In genomic region chr3:128760881-128761280, GRCh38 we compare ENCODE assay signal across 29 cellular contexts. TPM values are rescaled to one million over a fixed set of nuclear protein-coding genes. Genes with fewer than 3 reads are reported as not detected.
DNase-seq lines count a peak whose midpoint lies in the region; ATAC-seq and TF ChIP-seq lines count a peak whose summit lies in the region.
"Had no signal": no experiment of that assay in that cellular context is flagged by ENCODE, and none has a peak within 500 bp of the region (broad histone marks: within the 10 kb centered on the region; RNA-seq: fewer than 3 reads in every experiment).

No MANE protein-coding gene starts in this region.

- peaks cover 41% of the 10 kb centered on the region for H3K36me3 Mint-ChIP-seq in CD4-positive, alpha-beta T cell (ENCODE audit: low read depth)
- peaks cover 22% of the 10 kb centered on the region for H3K36me3 Mint-ChIP-seq in GM23338 (ENCODE audit: low read depth)
- peaks cover 25% of the 10 kb centered on the region for H3K36me3 Mint-ChIP-seq in activated T-helper 2 cell treated with anti-CD3 and anti-CD28 coated beads, Interferon-gamma antibody, Interleukin-2, Interleukin-4, amounts not matched to agents 10 μg/mL and 5 μg/mL and 100 μg/mL, durations not matched to agents 14 hours and 24 hours and 36 hours (ENCODE audit: low read depth)

- H3K9me3 ChIP-seq in CD4-positive, alpha-beta T cell (ENCODE audit: control insufficient read depth, low read length): no peaks in the 10 kb centered on the region
- no peaks in the 10 kb centered on the region for H3K9me3 ChIP-seq in neutrophil
- H3K9me3 ChIP-seq: esophagus squamous epithelium, gastroesophageal sphincter, SK-N-SH had no signal

- H3K4me1 Mint-ChIP-seq in CD4-positive, alpha-beta T cell (ENCODE audit: low read depth): peaks cover 78% of the 10 kb centered on the region
- H3K4me1 Mint-ChIP-seq in GM23338: peaks cover 6% of the 10 kb centered on the region; the same call in 2 of the 3 replicates
- peaks cover 34% of the 10 kb centered on the region for H3K4me1 Mint-ChIP-seq in activated T-helper 2 cell treated with anti-CD3 and anti-CD28 coated beads, Interferon-gamma antibody, Interleukin-2, Interleukin-4, amounts not matched to agents 10 μg/mL and 5 μg/mL and 100 μg/mL, durations not matched to agents 14 hours and 24 hours and 36 hours (ENCODE audit: low read depth)

- no peak overlapping the region for H2AFZ ChIP-seq in GM23338

- H3K27ac ChIP-seq in CD4-positive, alpha-beta T cell (ENCODE audit: low read depth, low read length): no peak overlapping the region
- H3K27ac ChIP-seq in GM23338 (ENCODE audit: low read depth) (peak overlapping the region; percentile 39; the same call in 1 of the 2 replicates), neutrophil (peak overlapping the region; percentile 85)
- H3K27ac ChIP-seq: ascending aorta, BLaER1, esophagus squamous epithelium, gastroesophageal sphincter had no signal

- H3K4me3 ChIP-seq in GM23338 (no peak overlapping the region), fibroblast of villous mesenchyme (ENCODE audit: low read depth, low read length) (no peak overlapping the region), neutrophil (ENCODE audit: low read depth in 1 of 2, low read length in 1 of 2) (peak overlapping the region; percentile 45 to 57), H7 (ENCODE audit: insufficient read depth, low read depth, low read length) (no peak overlapping the region)
- H3K4me3 ChIP-seq: ascending aorta, BLaER1, esophagus squamous epithelium, gastroesophageal sphincter had no signal

- no peak for DNase-seq in CD4-positive, alpha-beta T cell
- DNase-seq in GM23338 (ENCODE audit: low spot score): no peak
- DNase-seq in fibroblast of villous mesenchyme (ENCODE audit: low read depth): peak; percentile 72
- DNase-seq in GDM1 (lab: John Stamatoyannopoulos, UW): no peak
- no peak for DNase-seq in H7
- no peak for DNase-seq in activated T-helper 2 cell treated with anti-CD3 and anti-CD28 coated beads, Interferon-gamma antibody, Interleukin-2, Interleukin-4, amounts not matched to agents 10 μg/mL and 5 μg/mL and 100 μg/mL, durations not matched to agents 14 hours and 24 hours and 36 hours (ENCODE audit: low spot score)
- DNase-seq: activated CD4-positive, alpha-beta T cell treated with anti-CD3 and anti-CD28 coated beads, Interleukin-2, amount 50 U/mL, for 48 hours; activated CD8-positive, alpha-beta memory T cell treated with anti-CD3 and anti-CD28 coated beads, Interleukin-2, amount 50 U/mL, for 4 hours; activated naive CD8-positive, alpha-beta T cell treated with anti-CD3 and anti-CD28 coated beads, Interleukin-2, amount 10 ng/mL, durations not matched to agents 7 days and 5 days; Caco-2; caudate nucleus; DMS53; esophagus squamous epithelium; hypothalamus; Kasumi-1; NCI-H1436; NCI-H2081; NCI-H2227 treated with DMSO at 0.1 percent for 48 hours; NCI-H526; NK-92 treated with Interleukin-12 subunit alpha and Interleukin-12 subunit beta, amount 100 ng/mL, for 24 hours; SK-N-SH had no signal

- no peaks in the 10 kb centered on the region for H3K9me2 ChIP-seq in GM23338 (ENCODE audit: insufficient read depth)
- H3K9me2 ChIP-seq: SK-N-SH had no signal

- no peak for ATAC-seq in CD4-positive, alpha-beta T cell (ENCODE audit: poor library complexity)
- ATAC-seq in GM23338: no peak
- ATAC-seq: activated CD4-positive, CD25-positive, alpha-beta regulatory T cell treated with anti-CD3 and anti-CD28 coated beads, Interleukin-2, amount 50 U/mL, for 24 hours; gastroesophageal sphincter; stimulated activated effector memory CD8-positive, alpha-beta T cell treated with anti-CD3 and anti-CD28 coated beads, Interleukin-12 subunit alpha, Interleukin-12 subunit beta, amount 100 ng/mL, for 72 hours had no signal

- H3K4me1 ChIP-seq in GM23338 (ENCODE audit: insufficient read depth) (peaks cover 19% of the 10 kb centered on the region), neutrophil (ENCODE audit: control insufficient read depth in 1 of 2, insufficient read depth in 1 of 2, low read depth in 1 of 2, low read length in 1 of 2) (peaks cover 81 to 89% of the 10 kb centered on the region in 2 experiments)

- no peak overlapping the region for H3K4me3 Mint-ChIP-seq in CD4-positive, alpha-beta T cell
- no peak overlapping the region for H3K4me3 Mint-ChIP-seq in GM23338
- no peak overlapping the region for H3K4me3 Mint-ChIP-seq in activated T-helper 2 cell treated with anti-CD3 and anti-CD28 coated beads, Interferon-gamma antibody, Interleukin-2, Interleukin-4, amounts not matched to agents 10 μg/mL and 5 μg/mL and 100 μg/mL, durations not matched to agents 14 hours and 24 hours and 36 hours (ENCODE audit: low read depth)
- H3K4me3 Mint-ChIP-seq: activated naive CD8-positive, alpha-beta T cell treated with anti-CD3 and anti-CD28 coated beads, Interleukin-2, amount 10 ng/mL, durations not matched to agents 7 days and 5 days; stimulated activated effector memory CD8-positive, alpha-beta T cell treated with anti-CD3 and anti-CD28 coated beads, Interleukin-12 subunit alpha, Interleukin-12 subunit beta, amount 100 ng/mL, for 72 hours; T-helper 1 cell treated with Interleukin-12 subunit alpha and Interleukin-12 subunit beta and Interleukin-4 antibody, amounts not matched to agents 30 μg/mL and 1 μg/mL, for 36 hours; type B pancreatic cell had no signal

- H3K79me2 ChIP-seq in GM23338 (replicated peaks; ENCODE audit: insufficient read depth): peaks cover 96% of the 10 kb centered on the region

- H3K9me3 Mint-ChIP-seq in CD4-positive, alpha-beta T cell: no peaks in the 10 kb centered on the region
- no peaks in the 10 kb centered on the region; the same call in 2 of the 3 replicates for H3K9me3 Mint-ChIP-seq in GM23338
- no peaks in the 10 kb centered on the region for H3K9me3 Mint-ChIP-seq in activated T-helper 2 cell treated with anti-CD3 and anti-CD28 coated beads, Interferon-gamma antibody, Interleukin-2, Interleukin-4, amounts not matched to agents 10 μg/mL and 5 μg/mL and 100 μg/mL, durations not matched to agents 14 hours and 24 hours and 36 hours
- H3K9me3 Mint-ChIP-seq: stimulated activated effector memory CD8-positive, alpha-beta T cell treated with anti-CD3 and anti-CD28 coated beads, Interleukin-12 subunit alpha, Interleukin-12 subunit beta, amount 100 ng/mL, for 72 hours; T-helper 1 cell treated with Interleukin-12 subunit alpha and Interleukin-12 subunit beta and Interleukin-4 antibody, amounts not matched to agents 30 μg/mL and 1 μg/mL, for 36 hours had no signal

- no peaks in the 10 kb centered on the region for H3F3A ChIP-seq in GM23338 (replicated peaks; ENCODE audit: low read depth)

- CTCF ChIA-PET in CD4-positive, alpha-beta T cell (lab: Charles Lee): interaction anchor here (1.6 kb wide), 1 partner anchor 85 kb away, joined by 4 read pairs; no protein-coding TSS in a partner anchor

- H3K27me3 ChIP-seq in CD4-positive, alpha-beta T cell (ENCODE audit: control insufficient read depth, insufficient read depth, low read length): no peaks in the 10 kb centered on the region
- H3K27me3 ChIP-seq in GM23338 (ENCODE audit: insufficient read depth) (no peaks in the 10 kb centered on the region), neutrophil (no peaks in the 10 kb centered on the region), H7 (ENCODE audit: control insufficient read depth, insufficient read depth, low read length) (no peaks in the 10 kb centered on the region)
- H3K27me3 ChIP-seq: ascending aorta, BLaER1, esophagus squamous epithelium, gastroesophageal sphincter had no signal

- H3K36me3 ChIP-seq in GM23338 (ENCODE audit: insufficient read depth): no peaks in the 10 kb centered on the region
- H3K36me3 ChIP-seq in neutrophil: peaks cover 11% of the 10 kb centered on the region
- H3K36me3 ChIP-seq in H7 (replicated peaks; ENCODE audit: control insufficient read depth, insufficient read depth, low read length): no peaks in the 10 kb centered on the region

- TF ChIP-seq CTCF in CD4-positive, alpha-beta T cell (IDR thresholded peaks at IDR 0.05): no peak
- TF ChIP-seq CTCF in GM23338 (conservative IDR thresholded peaks at IDR 0.05; ENCODE audit: low read depth in 2 of 2) (no peak), fibroblast of villous mesenchyme (IDR thresholded peaks at IDR 0.05; ENCODE audit: insufficient read depth, low read depth, low read length) (no peak), neutrophil (IDR thresholded peaks at IDR 0.05) (no peak)

- POLR2A ChIA-PET in CD4-positive, alpha-beta T cell (lab: Charles Lee): interaction anchor here (1.3 kb wide), 1 partner anchor 80 kb away, joined by 6 read pairs; no protein-coding TSS in a partner anchor

- intact Hi-C loops in CD4-positive, alpha-beta T cell (cut with DNase I, micrococcal nuclease): no loop called here
- intact Hi-C loops in activated T-helper 2 cell treated with anti-CD3 and anti-CD28 coated beads, Interferon-gamma antibody, Interleukin-2, Interleukin-4, amounts not matched to agents 10 μg/mL and 5 μg/mL and 100 μg/mL, durations not matched to agents 14 hours and 24 hours and 36 hours (cut with micrococcal nuclease): no loop called here

- no peak overlapping the region for H3K4me2 ChIP-seq in GM23338
- H3K4me2 ChIP-seq: BLaER1, SK-N-SH had no signal

- no peaks in the 10 kb centered on the region for H3K27me3 Mint-ChIP-seq in CD4-positive, alpha-beta T cell
- H3K27me3 Mint-ChIP-seq in GM23338 (ENCODE audit: insufficient read depth, low read depth, poor library complexity): peaks cover 2% of the 10 kb centered on the region
- H3K27me3 Mint-ChIP-seq in activated T-helper 2 cell treated with anti-CD3 and anti-CD28 coated beads, Interferon-gamma antibody, Interleukin-2, Interleukin-4, amounts not matched to agents 10 μg/mL and 5 μg/mL and 100 μg/mL, durations not matched to agents 14 hours and 24 hours and 36 hours (ENCODE audit: low read depth): no peaks in the 10 kb centered on the region
- H3K27me3 Mint-ChIP-seq: activated naive CD8-positive, alpha-beta T cell treated with anti-CD3 and anti-CD28 coated beads, Interleukin-2, amount 10 ng/mL, durations not matched to agents 7 days and 5 days; type B pancreatic cell had no signal

- H4K20me1 ChIP-seq in GM23338 (replicated peaks; ENCODE audit: insufficient read depth): peaks cover 56% of the 10 kb centered on the region

- peak overlapping the region; percentile 75 for H3K27ac Mint-ChIP-seq in CD4-positive, alpha-beta T cell
- H3K27ac Mint-ChIP-seq in GM23338: no peak overlapping the region
- H3K27ac Mint-ChIP-seq in activated T-helper 2 cell treated with anti-CD3 and anti-CD28 coated beads, Interferon-gamma antibody, Interleukin-2, Interleukin-4, amounts not matched to agents 10 μg/mL and 5 μg/mL and 100 μg/mL, durations not matched to agents 14 hours and 24 hours and 36 hours: no peak overlapping the region
- H3K27ac Mint-ChIP-seq: activated naive CD8-positive, alpha-beta T cell treated with anti-CD3 and anti-CD28 coated beads, Interleukin-2, amount 10 ng/mL, durations not matched to agents 7 days and 5 days; stimulated activated effector memory CD8-positive, alpha-beta T cell treated with anti-CD3 and anti-CD28 coated beads, Interleukin-12 subunit alpha, Interleukin-12 subunit beta, amount 100 ng/mL, for 72 hours; T-helper 1 cell treated with Interleukin-12 subunit alpha and Interleukin-12 subunit beta and Interleukin-4 antibody, amounts not matched to agents 30 μg/mL and 1 μg/mL, for 36 hours had no signal

RNA-seq across cellular contexts. Expression of gene RAB7A, which starts 34.9 kb away (rescaled TPM):
- total RNA-seq in CD4-positive, alpha-beta T cell: 100 to 1,000 TPM; 113 to 121 TPM
- total RNA-seq in GM23338 (2014; rRNA removed; shearing (Covaris generic)): 79.5 and 89.8 TPM in 2 replicates
- polyA plus RNA-seq in GM23338 (2016; fragmentation: Nextera tagmentation; extraction: Ambion mirVana): 131 and 156 TPM in 2 replicates
- total RNA-seq in fibroblast of villous mesenchyme: 67.3 and 85.5 TPM in 2 replicates
- 40.6 and 50.0 TPM in 2 replicates for total RNA-seq in H7 (2014; rRNA removed; shearing (Covaris generic))
- total RNA-seq in activated T-helper 2 cell treated with anti-CD3 and anti-CD28 coated beads, Interferon-gamma antibody, Interleukin-2, Interleukin-4, amounts not matched to agents 10 μg/mL and 5 μg/mL and 100 μg/mL, durations not matched to agents 14 hours and 24 hours and 36 hours: 320 and 322 TPM in 2 replicates

Comparison
In these comparisons a context has a peak if more than half of its experiments do, and no peak if none do; other contexts are left out.
1. H3K4me3 ChIP-seq: peak in neutrophil (2 of 2); none in GM23338 (single experiment), fibroblast of villous mesenchyme (single experiment) and H7 (single experiment).